Comparison of ENCODE assay signal across 20 cellular contexts in the genomic region with DNA sequence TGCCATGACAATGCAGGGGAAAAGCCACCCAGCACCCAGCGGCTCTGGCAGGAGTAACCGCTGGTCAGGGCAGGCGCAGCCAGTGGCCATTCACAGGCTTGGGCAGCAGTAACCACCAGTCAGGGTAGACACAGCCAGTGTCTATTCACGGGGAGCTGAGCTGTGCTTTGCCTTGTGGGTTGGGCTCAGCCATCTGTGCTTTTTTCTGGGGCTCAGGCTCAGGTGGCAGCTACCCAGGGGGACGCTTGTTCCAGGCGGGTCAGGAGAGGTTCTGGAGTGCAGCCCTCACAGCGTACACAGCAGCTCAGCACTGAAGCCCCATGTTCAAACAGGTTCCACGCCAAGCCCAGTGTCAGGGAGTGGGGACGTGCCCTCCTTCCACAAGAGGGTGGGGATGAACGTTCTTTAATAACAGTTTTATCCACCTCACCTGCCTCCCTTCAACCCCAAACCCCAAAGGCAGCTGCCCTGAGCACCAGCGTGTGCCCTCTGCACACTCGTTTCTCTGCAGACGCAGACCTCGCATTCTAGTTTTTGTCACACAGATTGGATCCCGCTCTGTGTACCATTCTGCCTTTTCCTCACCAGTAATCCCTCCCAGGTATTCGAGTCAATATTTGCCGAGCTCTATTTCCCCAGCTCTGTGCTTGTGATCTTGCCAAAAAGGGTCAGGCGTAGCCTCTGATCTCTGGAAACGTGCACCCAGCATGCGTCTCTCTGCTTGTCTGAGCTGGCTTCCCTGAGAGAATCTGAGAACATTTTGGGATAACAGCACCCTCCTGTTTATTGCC. TPM values are rescaled to one million over a fixed set of nuclear protein-coding genes. Genes with fewer than 3 reads are reported as not detected.
DNase-seq lines count a peak whose midpoint lies in the region; ATAC-seq, FAIRE-seq and TF ChIP-seq lines count a peak whose summit lies in the region.
"Had no signal": no experiment of that assay in that cellular context is flagged by ENCODE, and none has a peak within 500 bp of the region (broad histone marks: within the 10 kb centered on the region; RNA-seq: fewer than 3 reads in every experiment).

No MANE protein-coding gene starts in this region.

- H3K4me3 ChIP-seq in osteoblast (ENCODE audit: insufficient read depth, low read length) (no peak overlapping the region), uterus (no peak overlapping the region)
- H3K4me3 ChIP-seq: breast epithelium, Peyer's patch, smooth muscle cell, testis had no signal

- no peaks in the 10 kb centered on the region for H3K36me3 Mint-ChIP-seq in activated T-helper 1 cell treated with anti-CD3 and anti-CD28 coated beads, Interleukin-12 subunit alpha, Interleukin-12 subunit beta, Interleukin-2, Interleukin-4 antibody, amounts not matched to agents 30 ng/mL and 10 ng/mL and 1 ng/mL, durations not matched to agents 14 hours and 24 hours and 36 hours (ENCODE audit: low read depth)

- no peaks in the 10 kb centered on the region for H3K4me1 Mint-ChIP-seq in activated T-helper 1 cell treated with anti-CD3 and anti-CD28 coated beads, Interleukin-12 subunit alpha, Interleukin-12 subunit beta, Interleukin-2, Interleukin-4 antibody, amounts not matched to agents 30 ng/mL and 10 ng/mL and 1 ng/mL, durations not matched to agents 14 hours and 24 hours and 36 hours (ENCODE audit: low read depth)

- no peak overlapping the region for H3K27ac Mint-ChIP-seq in activated T-helper 1 cell treated with anti-CD3 and anti-CD28 coated beads, Interleukin-12 subunit alpha, Interleukin-12 subunit beta, Interleukin-2, Interleukin-4 antibody, amounts not matched to agents 30 ng/mL and 10 ng/mL and 1 ng/mL, durations not matched to agents 14 hours and 24 hours and 36 hours
- H3K27ac Mint-ChIP-seq: IgD-negative memory B cell had no signal

- TF ChIP-seq CTCF in osteoblast (IDR thresholded peaks at IDR 0.05; ENCODE audit: extremely low read depth, low read depth, low read length) (no peak), uterus (IDR thresholded peaks at IDR 0.05) (no peak)

- no peaks in the 10 kb centered on the region for H4K20me1 ChIP-seq in osteoblast (ENCODE audit: insufficient read depth, low read length)

- DNase-seq in DMS153 (lab: John Stamatoyannopoulos, UW) (peak; percentile 68), NCI-H2171 (lab: John Stamatoyannopoulos, UW) (peak; percentile 14), osteoblast (ENCODE audit: insufficient read length, low spot score, missing footprints) (peak; percentile 88), uterus (no peak), GM12892 (ENCODE audit: insufficient read length) (no peak)
- no peak for DNase-seq in activated T-helper 1 cell treated with anti-CD3 and anti-CD28 coated beads, Interleukin-12 subunit alpha, Interleukin-12 subunit beta, Interleukin-2, Interleukin-4 antibody, amounts not matched to agents 30 ng/mL and 10 ng/mL and 1 ng/mL, durations not matched to agents 14 hours and 24 hours and 36 hours (ENCODE audit: low spot score)
- DNase-seq: activated CD8-positive, alpha-beta memory T cell treated with anti-CD3 and anti-CD28 coated beads for 24 hours; COR-L47; NCI-H1105; NCI-H2107; NCI-H82; Peyer's patch; testis had no signal

- no peaks in the 10 kb centered on the region for H3K36me3 ChIP-seq in osteoblast (ENCODE audit: insufficient read depth, low read length)
- no peaks in the 10 kb centered on the region for H3K36me3 ChIP-seq in uterus
- H3K36me3 ChIP-seq: breast epithelium, Peyer's patch had no signal

- H3K4me3 Mint-ChIP-seq in activated T-helper 1 cell treated with anti-CD3 and anti-CD28 coated beads, Interleukin-12 subunit alpha, Interleukin-12 subunit beta, Interleukin-2, Interleukin-4 antibody, amounts not matched to agents 30 ng/mL and 10 ng/mL and 1 ng/mL, durations not matched to agents 14 hours and 24 hours and 36 hours: no peak overlapping the region
- H3K4me3 Mint-ChIP-seq: IgD-negative memory B cell had no signal

- peaks cover 15% of the 10 kb centered on the region for H3K27me3 Mint-ChIP-seq in activated T-helper 1 cell treated with anti-CD3 and anti-CD28 coated beads, Interleukin-12 subunit alpha, Interleukin-12 subunit beta, Interleukin-2, Interleukin-4 antibody, amounts not matched to agents 30 ng/mL and 10 ng/mL and 1 ng/mL, durations not matched to agents 14 hours and 24 hours and 36 hours (ENCODE audit: insufficient read depth)

- ATAC-seq in HG02642 (IDR thresholded peaks at IDR 0.05; ENCODE audit: poor library complexity, unreplicated experiment): no peak

- no peaks in the 10 kb centered on the region for H3K79me2 ChIP-seq in osteoblast (ENCODE audit: insufficient read depth, low read length)
- H3K79me2 ChIP-seq: parathyroid adenoma had no signal

- intact Hi-C loops in uterus (cut with DNase I; ENCODE audit: low total_unique reads): no loop called here
- intact Hi-C loops in activated T-helper 1 cell treated with anti-CD3 and anti-CD28 coated beads, Interleukin-12 subunit alpha, Interleukin-12 subunit beta, Interleukin-2, Interleukin-4 antibody, amounts not matched to agents 30 ng/mL and 10 ng/mL and 1 ng/mL, durations not matched to agents 14 hours and 24 hours and 36 hours (cut with micrococcal nuclease): no loop called here

- FAIRE-seq in islet of Langerhans (lab: Jason Lieb, UNC) (peak; percentile 17), GM12892 (lab: Jason Lieb, UNC) (no peak)

- H3K4me1 ChIP-seq in osteoblast (ENCODE audit: insufficient read depth, low read length): no peaks in the 10 kb centered on the region
- H3K4me1 ChIP-seq in uterus: no peaks in the 10 kb centered on the region
- H3K4me1 ChIP-seq: breast epithelium, parathyroid adenoma, testis had no signal

- H3K27me3 ChIP-seq in osteoblast (ENCODE audit: insufficient read depth, low read length): peaks cover 70% of the 10 kb centered on the region
- H3K27me3 ChIP-seq in uterus: no peaks in the 10 kb centered on the region
- H3K27me3 ChIP-seq: Peyer's patch, testis had no signal

- no peak overlapping the region for H3K4me2 ChIP-seq in osteoblast (ENCODE audit: insufficient read depth, low read length)
- H3K4me2 ChIP-seq: smooth muscle cell had no signal

- TF ChIP-seq POLR2A in uterus (IDR thresholded peaks at IDR 0.05): no peak
- TF ChIP-seq POLR2A in GM12892 (IDR thresholded peaks at IDR 0.05; ENCODE audit: low read depth, low read length): no peak

- H3K27ac ChIP-seq in osteoblast (ENCODE audit: low read depth, low read length) (no peak overlapping the region), uterus (no peak overlapping the region)
- H3K27ac ChIP-seq: breast epithelium, parathyroid adenoma, testis had no signal

- peaks cover 2% of the 10 kb centered on the region for H3K9me3 ChIP-seq in osteoblast (ENCODE audit: low read depth, low read length)
- no peaks in the 10 kb centered on the region for H3K9me3 ChIP-seq in uterus
- H3K9me3 ChIP-seq: breast epithelium, Peyer's patch, testis had no signal

- no peaks in the 10 kb centered on the region for H3K9me3 Mint-ChIP-seq in activated T-helper 1 cell treated with anti-CD3 and anti-CD28 coated beads, Interleukin-12 subunit alpha, Interleukin-12 subunit beta, Interleukin-2, Interleukin-4 antibody, amounts not matched to agents 30 ng/mL and 10 ng/mL and 1 ng/mL, durations not matched to agents 14 hours and 24 hours and 36 hours

- H2AFZ ChIP-seq in osteoblast (ENCODE audit: low read length): no peak overlapping the region
- H2AFZ ChIP-seq: parathyroid adenoma had no signal

RNA-seq across cellular contexts. Expression of a gene that starts 28.7 kb away (rescaled TPM):
- total RNA-seq in osteoblast (not detected in 2 replicates), uterus (not detected)
- not detected for polyA plus RNA-seq in GM12892 (2012; ENCODE audit: missing spikeins)
- total RNA-seq in activated T-helper 1 cell treated with anti-CD3 and anti-CD28 coated beads, Interleukin-12 subunit alpha, Interleukin-12 subunit beta, Interleukin-2, Interleukin-4 antibody, amounts not matched to agents 30 ng/mL and 10 ng/mL and 1 ng/mL, durations not matched to agents 14 hours and 24 hours and 36 hours: not detected in 2 replicates
- total RNA-seq: breast epithelium, mononuclear cell, Peyer's patch, smooth muscle cell had no signal
- polyA plus RNA-seq: IgD-negative memory B cell, smooth muscle cell had no signal

Comparison
In these comparisons a context has a peak if more than half of its experiments do, and no peak if none do; other contexts are left out.
1. DNase-seq: peak in DMS153 (single experiment), NCI-H2171 (single experiment) and osteoblast (single experiment); none in uterus (0 of 2), GM12892 (single experiment) and activated T-helper 1 cell treated with anti-CD3 and anti-CD28 coated beads, Interleukin-12 subunit alpha, Interleukin-12 subunit beta, Interleukin-2, Interleukin-4 antibody, amounts not matched to agents 30 ng/mL and 10 ng/mL and 1 ng/mL, durations not matched to agents 14 hours and 24 hours and 36 hours (single experiment).